31 cellular contexts compared by ENCODE assay signal in the genomic region with DNA sequence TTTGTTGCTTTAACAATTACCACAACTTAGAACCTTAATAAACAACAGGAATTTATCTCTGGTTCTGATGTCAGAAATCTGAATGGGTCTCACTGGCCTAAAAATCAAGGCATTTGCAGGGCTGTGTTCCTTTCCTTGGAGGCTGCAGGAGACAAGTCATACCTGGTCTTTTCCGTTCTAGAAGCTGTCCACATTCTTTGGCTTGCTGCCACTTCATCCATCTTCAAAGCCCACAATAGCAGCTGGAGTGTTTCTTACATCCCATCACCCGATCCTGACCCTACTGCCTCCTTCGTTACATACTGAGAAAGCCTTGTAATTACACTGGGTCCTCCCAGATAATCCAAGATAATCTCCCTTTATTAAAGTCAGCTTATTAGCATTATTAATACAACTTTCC. TPM values are rescaled to one million over a fixed set of nuclear protein-coding genes. Genes with fewer than 3 reads are reported as not detected.
"Had no signal": no experiment of that assay in that cellular context is flagged by ENCODE, and none has a peak within 500 bp of the region (broad histone marks: within the 10 kb centered on the region; RNA-seq: fewer than 3 reads in every experiment).

No MANE protein-coding gene starts in this region.

- H3K36me3 Mint-ChIP-seq: activated naive CD8-positive, alpha-beta T cell; naive thymus-derived CD8-positive, alpha-beta T cell had no signal

- H3K36me3 ChIP-seq: cardiac muscle cell, colonic mucosa, gastroesophageal sphincter, right atrium auricular region, suprapubic skin, tibial artery, upper lobe of right lung, WERI-Rb-1 had no signal

- DNase-seq: activated CD4-positive, alpha-beta T cell treated with anti-CD3 and anti-CD28 coated beads for 48 hours; activated CD4-positive, alpha-beta T cell treated with anti-CD3 and anti-CD28 coated beads, Interleukin-2, amount 50 U/mL, for 48 hours; activated CD8-positive, alpha-beta memory T cell treated with anti-CD3 and anti-CD28 coated beads for 24 hours; activated effector memory CD4-positive, alpha-beta T cell treated with Interleukin-2 at 50 U/mL for 16 hours; activated naive CD4-positive, alpha-beta T cell treated with Interleukin-2 at 50 U/mL for 16 hours; anterior cingulate cortex; body of pancreas; cerebellar nuclear complex; colonic mucosa; effector memory CD4-positive, alpha-beta T cell; erythroblast; hippocampal formation; mesenchymal stem cell; naive thymus-derived CD8-positive, alpha-beta T cell; nucleus accumbens; stimulated activated CD4-positive, alpha-beta T cell treated with anti-CD3 and anti-CD28 coated beads, Interleukin-15, amount 100 ng/mL, for 24 hours; stimulated activated CD4-positive, alpha-beta T cell treated with anti-CD3 and anti-CD28 coated beads, Interleukin-2, amount 100 ng/mL, for 24 hours; stimulated activated naive CD4-positive, alpha-beta T cell; tibial artery; upper lobe of right lung; WERI-Rb-1 had no signal

- H3K4me3 Mint-ChIP-seq: activated naive CD8-positive, alpha-beta T cell; naive thymus-derived CD8-positive, alpha-beta T cell; neural crest cell had no signal

- H3K9me3 ChIP-seq: body of pancreas, colonic mucosa, gastroesophageal sphincter, suprapubic skin, tibial artery, upper lobe of right lung had no signal

- H3K27me3 ChIP-seq: body of pancreas, cardiac muscle cell, colonic mucosa, gastroesophageal sphincter, right atrium auricular region, suprapubic skin, tibial artery, upper lobe of right lung had no signal

- H3K27me3 Mint-ChIP-seq: activated naive CD8-positive, alpha-beta T cell had no signal

- ATAC-seq: activated CD4-positive, CD25-positive, alpha-beta regulatory T cell treated with anti-CD3 and anti-CD28 coated beads, Interleukin-2, amount 50 U/mL, for 24 hours; body of pancreas; gastroesophageal sphincter; naive thymus-derived CD8-positive, alpha-beta T cell; upper lobe of right lung had no signal

- FAIRE-seq: TTC549 had no signal

- H3K27ac Mint-ChIP-seq: activated naive CD8-positive, alpha-beta T cell; naive thymus-derived CD8-positive, alpha-beta T cell had no signal

- H3K27ac ChIP-seq: body of pancreas, cardiac muscle cell, colonic mucosa, gastroesophageal sphincter, right atrium auricular region, suprapubic skin, tibial artery, upper lobe of right lung, WERI-Rb-1 had no signal

- H3K4me1 ChIP-seq: body of pancreas, colonic mucosa, gastroesophageal sphincter, right atrium auricular region, suprapubic skin, tibial artery, upper lobe of right lung had no signal

- H3K4me1 Mint-ChIP-seq: naive thymus-derived CD8-positive, alpha-beta T cell had no signal

- H3K4me3 ChIP-seq: body of pancreas, cardiac muscle cell, colonic mucosa, gastroesophageal sphincter, right atrium auricular region, suprapubic skin, tibial artery, upper lobe of right lung had no signal

RNA-seq across cellular contexts. Expression of a gene that starts 18.1 kb away (rescaled TPM):
- total RNA-seq: body of pancreas, colonic mucosa, dermis microvascular lymphatic vessel endothelial cell, pulmonary artery endothelial cell, upper lobe of right lung had no signal
- polyA plus RNA-seq: naive thymus-derived CD8-positive, alpha-beta T cell had no signal
